Comparison of ENCODE assay signal across 9 cellular contexts in the genomic region with DNA sequence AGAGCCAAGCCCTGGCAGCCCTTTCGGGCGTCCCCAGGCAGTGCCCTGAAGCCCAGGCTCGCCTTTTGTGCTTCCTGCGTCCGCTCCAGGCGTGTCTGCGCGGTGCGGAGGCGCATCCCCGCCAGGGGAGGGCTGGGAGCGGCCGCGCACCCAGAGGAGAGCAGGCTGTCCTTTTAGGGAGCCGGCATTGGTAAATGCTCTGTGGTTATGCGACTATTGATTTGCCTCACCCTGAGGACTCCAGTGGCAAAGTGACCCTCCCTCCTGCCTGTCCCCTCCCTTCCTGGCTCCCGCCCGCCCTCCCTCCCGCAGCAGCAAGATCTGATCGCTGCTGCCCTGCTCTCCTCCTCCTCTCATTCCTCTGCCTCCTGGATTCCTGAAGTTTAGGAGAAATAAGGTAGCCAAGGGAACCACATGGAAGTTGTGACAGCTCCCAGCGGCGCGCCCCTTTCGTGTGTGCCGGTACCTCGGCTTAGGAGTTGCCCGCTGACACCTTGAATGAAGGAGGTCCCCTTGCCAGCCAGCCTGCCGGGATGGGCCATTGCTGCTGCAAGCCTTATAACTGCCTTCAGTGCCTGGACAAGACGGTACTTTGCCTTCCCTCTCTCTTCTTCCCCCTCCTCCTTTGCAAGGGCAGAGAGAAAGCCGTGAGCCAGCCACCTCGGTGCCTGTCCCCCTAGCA.
DNase-seq lines count a peak whose midpoint lies in the region; ATAC-seq and TF ChIP-seq lines count a peak whose summit lies in the region.
"Had no signal": no experiment of that assay in that cellular context is flagged by ENCODE, and none has a peak within 500 bp of the region (broad histone marks: within the 10 kb centered on the region; RNA-seq: fewer than 3 reads in every experiment).

No MANE protein-coding gene starts in this region.

- DNase-seq in AG09309 (ENCODE audit: low read depth): no peak
- peak; percentile 47 for DNase-seq in M059J (ENCODE audit: low read depth)
- no peak for DNase-seq in coronary artery (ENCODE audit: low spot score)
- DNase-seq in mucosa of descending colon: no peak
- no peak for DNase-seq in posterior vena cava (ENCODE audit: low spot score)
- no peak for DNase-seq in COLO829 (ENCODE audit: low spot score)

- intact Hi-C loops in mucosa of descending colon (cut with DNase I, micrococcal nuclease): no loop called here
- intact Hi-C loops in posterior vena cava (cut with DNase I): no loop called here

- H3K36me3 ChIP-seq in mucosa of descending colon (ENCODE audit: low read depth): no peaks in the 10 kb centered on the region

- ATAC-seq in mucosa of descending colon: peak; percentile 22
- no peak for ATAC-seq in HG03097 (IDR thresholded peaks at IDR 0.05; ENCODE audit: low FRiP score, unreplicated experiment)
- no peak for ATAC-seq in GM18517 (IDR thresholded peaks at IDR 0.05; ENCODE audit: unreplicated experiment)
- ATAC-seq: GM12878 had no signal

- H3K4me3 ChIP-seq in AG09309 (ENCODE audit: control insufficient read depth, low read depth, low read length) (peak overlapping the region; percentile 24), coronary artery (peak overlapping the region; percentile 67), mucosa of descending colon (no peak overlapping the region)
- H3K4me3 ChIP-seq: GM12878 had no signal

- H3K27ac ChIP-seq in coronary artery: peak overlapping the region in 1 of 2 donors; percentile 48

- H3K4me1 ChIP-seq in mucosa of descending colon (ENCODE audit: low read depth): no peaks in the 10 kb centered on the region

- TF ChIP-seq CTCF in AG09309 (IDR thresholded peaks at IDR 0.05; ENCODE audit: control insufficient read depth, insufficient read depth, low read depth, low read length, missing control alignments) (no peak), coronary artery (IDR thresholded peaks at IDR 0.05) (no peak), mucosa of descending colon (IDR thresholded peaks at IDR 0.05) (no peak)

- H3K9me3 ChIP-seq in mucosa of descending colon: no peaks in the 10 kb centered on the region
